ENCODE assay signal across 16 cellular contexts in the genomic region with DNA sequence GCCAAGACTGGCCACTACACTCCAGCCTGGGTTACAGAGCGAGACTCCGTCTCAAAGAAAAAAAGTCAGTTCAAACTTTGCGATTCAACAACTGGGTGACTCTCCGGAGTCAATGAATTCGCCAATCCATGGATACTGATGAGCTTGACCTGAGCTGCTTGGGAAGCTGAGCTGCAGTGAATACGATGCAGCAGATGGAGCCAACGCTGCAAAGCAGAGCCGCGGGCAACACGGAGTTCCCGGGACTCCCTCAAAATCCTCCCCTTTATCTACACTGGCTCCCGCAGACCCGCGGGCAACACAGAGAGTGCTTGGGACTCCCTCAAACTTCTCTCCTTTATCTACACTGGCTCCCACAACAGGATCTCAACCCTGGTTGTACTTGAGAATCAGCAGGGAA.
DNase-seq lines count a peak whose midpoint lies in the region; ATAC-seq, FAIRE-seq and TF ChIP-seq lines count a peak whose summit lies in the region.
"Had no signal": no experiment of that assay in that cellular context is flagged by ENCODE, and none has a peak within 500 bp of the region (broad histone marks: within the 10 kb centered on the region; RNA-seq: fewer than 3 reads in every experiment).

No MANE protein-coding gene starts in this region.

- no CpG with 5 or more reads among the region's 14 CpGs for WGBS in H9 (ENCODE audit: extremely low coverage, insufficient read length, low lambda C conversion rate)
- WGBS in H1 (ENCODE audit: extremely low coverage in 1 of 2, insufficient coverage in 1 of 2, insufficient read length in 1 of 2, insufficient replicate concordance in 2 of 2, low coverage in 1 of 2, low lambda C conversion rate in 2 of 2, missing lambda C conversion rate in 1 of 2), 2 experiments, result 83% methylated on average over 14 of the region's 14 CpGs; no CpG with 5 or more reads in 1 of the 2 experiments
- WGBS in neuronal stem cell (ENCODE audit: extremely low coverage in 2 of 2, insufficient read length in 2 of 2, insufficient replicate concordance in 1 of 2), 2 donors, result no CpG with 5 or more reads among the region's 14 CpGs

- no peak overlapping the region for H3T11ph ChIP-seq in H9 (ENCODE audit: low read length)

- no peak overlapping the region for H2BK20ac ChIP-seq in H9 (ENCODE audit: low read depth, low read length, poor library complexity, severe bottlenecking)
- no peak overlapping the region for H2BK20ac ChIP-seq in H1 (ENCODE audit: low read length)

- DNase-seq in H9 (peak; percentile 40), H1 (ENCODE audit: low read depth in 1 of 2, low spot score in 2 of 2) (no peak), neuronal stem cell (ENCODE audit: low spot score) (no peak), activated gamma-delta T cell treated with Interleukin-2 at 50 U/mL for 16 hours (no peak)
- DNase-seq in activated CD8-positive, alpha-beta memory T cell treated with anti-CD3 and anti-CD28 coated beads, Interleukin-2, amount 50 U/mL, for 48 hours, result no peak
- DNase-seq: C1 segment of cervical spinal cord; Calu3; CD4-positive, alpha-beta memory T cell; COR-L47; DMS53; DMS79 treated with DMSO at 0.1 percent for 48 hours; GF-D8; HCEC 1CT had no signal

- CTCF ChIA-PET in H1 (lab: Charles Lee; ENCODE audit: partially characterized antibody), result interaction anchor here (1.0 to 2.1 kb wide), 3 partner anchors 9 to 101 kb away, joined by 3 to 8 read pairs (median 3); no protein-coding TSS in a partner anchor

- H3K4me2 ChIP-seq in H9 (ENCODE audit: insufficient read depth, insufficient read length, low read length) (no peak overlapping the region), H1 (ENCODE audit: insufficient read depth in 1 of 2, low read depth in 2 of 2, low read length in 2 of 2) (no peak overlapping the region), neuronal stem cell (ENCODE audit: insufficient read depth, low read length, poor library complexity, severe bottlenecking) (no peak overlapping the region)

- no peaks in the 10 kb centered on the region for H3K9me3 Mint-ChIP-seq in H9

- no peak for FAIRE-seq in H1 (lab: Jason Lieb, UNC)
- FAIRE-seq: GM12891, GM18507 had no signal

- H2BK12ac ChIP-seq in H9 (ENCODE audit: insufficient read length, low read depth, low read length) (no peak overlapping the region), H1 (ENCODE audit: low read depth, low read length) (no peak overlapping the region), neuronal stem cell (ENCODE audit: low read length) (no peak overlapping the region)

- H3K27ac ChIP-seq in H9 (ENCODE audit: insufficient read length, low read depth, low read length), result no peak overlapping the region
- H3K27ac ChIP-seq in H1 (ENCODE audit: low read depth, low read length), result no peak overlapping the region
- H3K27ac ChIP-seq in neuronal stem cell (replicated peaks; ENCODE audit: low read length), result no peak overlapping the region

- no peak overlapping the region for H2BK15ac ChIP-seq in H9 (ENCODE audit: low read depth, low read length)
- H2BK15ac ChIP-seq in H1 (ENCODE audit: low read length), result no peak overlapping the region
- H2BK15ac ChIP-seq in neuronal stem cell (ENCODE audit: low read length), result no peak overlapping the region

- no peak overlapping the region for H4K91ac ChIP-seq in H9 (ENCODE audit: insufficient read length, low read depth, low read length)
- H4K91ac ChIP-seq in H1 (replicated peaks; ENCODE audit: insufficient read length, low read length), result no peak overlapping the region
- H4K91ac ChIP-seq in neuronal stem cell (ENCODE audit: low read depth, low read length, poor library complexity), result no peak overlapping the region

- H4K8ac ChIP-seq in H9 (replicated peaks; ENCODE audit: insufficient read length, low read depth, low read length), result no peak overlapping the region
- H4K8ac ChIP-seq in H1 (ENCODE audit: extremely low read depth, insufficient read depth, low read length), result no peak overlapping the region
- H4K8ac ChIP-seq in neuronal stem cell (ENCODE audit: low read depth, low read length), result no peak overlapping the region

- peak; percentile 44 to 59 for TF ChIP-seq RAD21 in H1 (IDR thresholded peaks at IDR 0.05 in 1 of 2, conservative IDR thresholded peaks at IDR 0.05 in 1 of 2; ENCODE audit: low read depth in 2 of 2, low read length in 2 of 2)

- H2AFZ ChIP-seq in H9 (ENCODE audit: low read length) (no peak overlapping the region), H1 (ENCODE audit: low read length) (no peak overlapping the region), neuronal stem cell (ENCODE audit: low read length) (no peak overlapping the region)

- H3K9me3 ChIP-seq in H9 (ENCODE audit: control insufficient read depth, low read depth, low read length), result no peaks in the 10 kb centered on the region
- H3K9me3 ChIP-seq in H1 (ENCODE audit: insufficient read depth in 2 of 2, low read depth in 1 of 2, low read length in 1 of 2), result no peaks in the 10 kb centered on the region
- no peaks in the 10 kb centered on the region for H3K9me3 ChIP-seq in neuronal stem cell (replicated peaks in 1 of 2; ENCODE audit: control insufficient read depth in 2 of 2, insufficient read depth in 1 of 2, low read depth in 1 of 2, low read length in 2 of 2)

- no peaks in the 10 kb centered on the region; the same call in 1 of the 2 replicates for H3K4me1 ChIP-seq in H9 (ENCODE audit: insufficient read depth, low read length)
- H3K4me1 ChIP-seq in H1 (replicated peaks in 1 of 4; ENCODE audit: control insufficient read depth in 3 of 4, insufficient read depth in 4 of 4, low read length in 3 of 4), result peaks cover 0 to 4% (median 3%) of the 10 kb centered on the region in 4 experiments; a peak in 4 of 7 replicates
- peaks cover 0 to 12% of the 10 kb centered on the region in 2 donors for H3K4me1 ChIP-seq in neuronal stem cell (ENCODE audit: control insufficient read depth in 2 of 2, insufficient read depth in 1 of 2, low read depth in 1 of 2, low read length in 2 of 2)

- H3K79me1 ChIP-seq in H9 (ENCODE audit: insufficient read depth, low read depth, low read length, poor library complexity, severe bottlenecking) (no peaks in the 10 kb centered on the region), H1 (ENCODE audit: low read depth, low read length) (no peaks in the 10 kb centered on the region), neuronal stem cell (ENCODE audit: low read depth, low read length) (no peaks in the 10 kb centered on the region)

- no peak overlapping the region for H2BK120ac ChIP-seq in H9 (ENCODE audit: low read depth, low read length, poor library complexity, severe bottlenecking)
- no peak overlapping the region for H2BK120ac ChIP-seq in H1 (replicated peaks; ENCODE audit: low read depth, low read length)
- no peak overlapping the region for H2BK120ac ChIP-seq in neuronal stem cell (ENCODE audit: low read depth, low read length)

- H3K27me3 Mint-ChIP-seq in H9 (ENCODE audit: low read depth), result no peaks in the 10 kb centered on the region

- no peak overlapping the region for H3K27ac Mint-ChIP-seq in H9
- H3K27ac Mint-ChIP-seq: CD4-positive, alpha-beta memory T cell had no signal

- H3K4ac ChIP-seq in H9 (ENCODE audit: low read depth, low read length), result no peak overlapping the region
- peak overlapping the region; percentile 8 for H3K4ac ChIP-seq in H1 (replicated peaks; ENCODE audit: insufficient read length, low read depth, low read length)
- H3K4ac ChIP-seq in neuronal stem cell (ENCODE audit: low read length), result no peak overlapping the region

- H2AK5ac ChIP-seq in H9 (ENCODE audit: insufficient read length, low read length), result no peak overlapping the region
- no peak overlapping the region for H2AK5ac ChIP-seq in H1 (ENCODE audit: low read depth, low read length)
- H2AK5ac ChIP-seq in neuronal stem cell (ENCODE audit: low read depth, low read length), result no peak overlapping the region

- H3K36me3 Mint-ChIP-seq in H9 (ENCODE audit: insufficient read depth in 1 of 3, low read depth in 3 of 3), result no peaks in the 10 kb centered on the region
- H3K36me3 Mint-ChIP-seq: CD4-positive, alpha-beta memory T cell had no signal

- no peak overlapping the region for H3K18ac ChIP-seq in H9 (ENCODE audit: insufficient read length, low read depth, low read length)
- H3K18ac ChIP-seq in H1 (ENCODE audit: extremely low read depth, low read length), result no peak overlapping the region
- H3K18ac ChIP-seq in neuronal stem cell (ENCODE audit: low read length), result peak overlapping the region; percentile 46

- H4K20me1 ChIP-seq in H9 (ENCODE audit: control insufficient read depth, insufficient read depth, insufficient read length), result no peaks in the 10 kb centered on the region
- H4K20me1 ChIP-seq in H1 (replicated peaks in 1 of 2; ENCODE audit: control insufficient read depth in 1 of 2, insufficient read depth in 2 of 2, low read length in 2 of 2), result no peaks in the 10 kb centered on the region

- H3K4me1 Mint-ChIP-seq in H9, result peaks cover 15 to 20% of the 10 kb centered on the region in 2 experiments
- H3K4me1 Mint-ChIP-seq: CD4-positive, alpha-beta memory T cell had no signal

- H3K56ac ChIP-seq in H9 (ENCODE audit: insufficient read length, low read depth, low read length) (no peak overlapping the region), H1 (replicated peaks; ENCODE audit: insufficient read length, low read depth, low read length) (no peak overlapping the region)

- H3K27me3 ChIP-seq in H9 (ENCODE audit: insufficient read depth, low read length) (no peaks in the 10 kb centered on the region), H1 (replicated peaks in 1 of 4; ENCODE audit: control insufficient read depth in 3 of 4, extremely low read depth in 1 of 4, insufficient read depth in 3 of 4, low read length in 3 of 4) (no peaks in the 10 kb centered on the region), neuronal stem cell (ENCODE audit: control insufficient read depth in 3 of 3, insufficient read depth in 3 of 3, low read depth in 1 of 3, low read length in 3 of 3) (no peaks in the 10 kb centered on the region)

- H3K9ac ChIP-seq in H9 (ENCODE audit: extremely low read depth, insufficient read length, low read length) (no peak overlapping the region), H1 (replicated peaks in 1 of 4; ENCODE audit: extremely low read depth in 1 of 4, low read depth in 3 of 4, low read length in 3 of 4) (no peak overlapping the region), neuronal stem cell (ENCODE audit: low read depth, low read length, poor library complexity) (no peak overlapping the region)

- no peaks in the 10 kb centered on the region for H3K79me2 ChIP-seq in H9 (ENCODE audit: insufficient read depth, low read length)
- H3K79me2 ChIP-seq in H1 (ENCODE audit: control insufficient read depth in 1 of 2, insufficient read depth in 2 of 2, low read length in 2 of 2), result no peaks in the 10 kb centered on the region

- H3K23me2 ChIP-seq in H9 (ENCODE audit: insufficient read length, low read depth, low read length, poor library complexity, severe bottlenecking) (no peaks in the 10 kb centered on the region), H1 (ENCODE audit: low read depth, low read length) (peaks cover 2% of the 10 kb centered on the region; the same call in 1 of the 2 replicates)

- 0 out of 3 replicates have a peak, but pooled peaks have one; percentile 11 for TF ChIP-seq CTCF in H9 (conservative IDR thresholded peaks at IDR 0.05)
- TF ChIP-seq CTCF in H1 (IDR thresholded peaks at IDR 0.05; ENCODE audit: control extremely low read depth in 1 of 3, insufficient read depth in 1 of 3, low read depth in 1 of 3, low read length in 3 of 3), result peak in 1 of 3 experiments; percentile 23; a peak in 1 of 4 replicates

- H3K23ac ChIP-seq in H9 (ENCODE audit: insufficient read length, low read depth, low read length) (no peak overlapping the region), H1 (ENCODE audit: insufficient read length) (no peak overlapping the region), neuronal stem cell (ENCODE audit: low read depth, low read length, poor library complexity) (no peak overlapping the region)

- H2BK5ac ChIP-seq in H9 (ENCODE audit: insufficient read length, low read length) (no peak overlapping the region), H1 (ENCODE audit: low read depth, low read length) (no peak overlapping the region), neuronal stem cell (ENCODE audit: low read length) (no peak overlapping the region)

- H3K14ac ChIP-seq in H9 (ENCODE audit: insufficient read depth, low read length) (no peak overlapping the region), H1 (ENCODE audit: insufficient read length) (no peak overlapping the region), neuronal stem cell (ENCODE audit: low read length) (no peak overlapping the region)

- H3K4me3 Mint-ChIP-seq in H9, result no peak overlapping the region
- H3K4me3 Mint-ChIP-seq: CD4-positive, alpha-beta memory T cell had no signal

- no peak for ATAC-seq in HG03432 (IDR thresholded peaks at IDR 0.05; ENCODE audit: unreplicated experiment)

- no peak overlapping the region for H4K5ac ChIP-seq in H9 (ENCODE audit: insufficient read length, low read depth, low read length)
- no peak overlapping the region for H4K5ac ChIP-seq in H1 (ENCODE audit: insufficient read length, low read depth, low read length)

- no peak overlapping the region for H3K4me3 ChIP-seq in H1 (ENCODE audit: extremely low read depth in 1 of 4, insufficient read depth in 2 of 4, low read depth in 3 of 4, low read length in 4 of 4)
- H3K4me3 ChIP-seq in neuronal stem cell (ENCODE audit: low read length in 2 of 2), result no peak overlapping the region

- H3K36me3 ChIP-seq in H1 (ENCODE audit: control insufficient read depth in 2 of 4, insufficient read depth in 4 of 4, low read length in 3 of 4) (no peaks in the 10 kb centered on the region), neuronal stem cell (replicated peaks in 1 of 2; ENCODE audit: control insufficient read depth in 2 of 2, insufficient read depth in 2 of 2, low read length in 2 of 2) (no peaks in the 10 kb centered on the region)

- no peak for TF ChIP-seq POLR2A in H1 (IDR thresholded peaks at IDR 0.05; ENCODE audit: control extremely low read depth in 1 of 2, low read depth in 2 of 2, low read length in 2 of 2)

- TF ChIP-seq EP300 in H1 (IDR thresholded peaks at IDR 0.05; ENCODE audit: borderline replicate concordance in 1 of 2, low read depth in 2 of 2, low read length in 2 of 2), result no peak

- POLR2A ChIA-PET in H1 (lab: Charles Lee; ENCODE audit: partially characterized antibody), result interaction anchor here (1.4 kb wide), 1 partner anchor 66 kb away, joined by 4 read pairs; no protein-coding TSS in a partner anchor
